In genomic region chr1:10429868-10430215, GRCh38 we compare ENCODE assay signal across 8 cellular contexts. TPM values are rescaled to one million over a fixed set of nuclear protein-coding genes. Genes with fewer than 3 reads are reported as not detected.
DNase-seq lines count a peak whose midpoint lies in the region; ATAC-seq lines count a peak whose summit lies in the region.

No MANE protein-coding gene starts in this region.

- CTCF ChIA-PET in activated CD8-positive, alpha-beta T cell treated with anti-CD3 and anti-CD28 coated beads, Interleukin-2, amount 10 ng/mL, durations not matched to agents 7 days and 5 days (lab: Charles Lee) = interaction anchor here (0.6 to 4.0 kb wide), 25 partner anchors 13 to 486 kb away, joined by 3 to 127 read pairs (median 5); partner anchors contain the start of genes KIF1B, LZIC, NMNAT1 and PGD

- peak; percentile 20 for DNase-seq in ELR (ENCODE audit: low read depth)
- peak; percentile 44 for DNase-seq in activated CD8-positive, alpha-beta T cell treated with anti-CD3 and anti-CD28 coated beads, Interleukin-2, amount 10 ng/mL, durations not matched to agents 7 days and 5 days
- DNase-seq in immature natural killer cell = no peak
- DNase-seq in stimulated activated naive B cell treated with anti-CD40 and anti-IgM and Interleukin-4, amounts not matched to agents 10 μg/mL and 1 μg/mL and 100 μg/mL, for 72 hours = no peak
- DNase-seq in AG08395 (ENCODE audit: low spot score) = no peak
- DNase-seq in NCI-H2171 (lab: John Stamatoyannopoulos, UW) = no peak

- H3K27me3 Mint-ChIP-seq in activated CD8-positive, alpha-beta T cell treated with anti-CD3 and anti-CD28 coated beads, Interleukin-2, amount 10 ng/mL, durations not matched to agents 7 days and 5 days (ENCODE audit: low read depth) = no peaks in the 10 kb centered on the region
- peaks cover 11 to 25% (median 11%) of the 10 kb centered on the region in 3 donors for H3K27me3 Mint-ChIP-seq in immature natural killer cell (ENCODE audit: low read depth in 3 of 3)
- H3K27me3 Mint-ChIP-seq in stimulated activated naive B cell treated with anti-CD40 and anti-IgM and Interleukin-4, amounts not matched to agents 10 μg/mL and 1 μg/mL and 100 μg/mL, for 72 hours = no peaks in the 10 kb centered on the region

- peaks cover 27% of the 10 kb centered on the region for H3K4me1 Mint-ChIP-seq in activated CD8-positive, alpha-beta T cell treated with anti-CD3 and anti-CD28 coated beads, Interleukin-2, amount 10 ng/mL, durations not matched to agents 7 days and 5 days (ENCODE audit: low read depth)
- peaks cover 19 to 22% of the 10 kb centered on the region in 2 donors for H3K4me1 Mint-ChIP-seq in immature natural killer cell
- peaks cover 23 to 40% of the 10 kb centered on the region in 2 donors for H3K4me1 Mint-ChIP-seq in stimulated activated naive B cell treated with anti-CD40 and anti-IgM and Interleukin-4, amounts not matched to agents 10 μg/mL and 1 μg/mL and 100 μg/mL, for 72 hours

- ATAC-seq in HG02759 (IDR thresholded peaks at IDR 0.05; ENCODE audit: unreplicated experiment) (peak; percentile 8), HG03432 (IDR thresholded peaks at IDR 0.05; ENCODE audit: unreplicated experiment) (no peak)
- ATAC-seq in activated CD8-positive, alpha-beta T cell treated with anti-CD3 and anti-CD28 coated beads, Interleukin-2, amount 10 ng/mL, durations not matched to agents 7 days and 5 days = peak; percentile 2
- peak; percentile 4 to 9 for ATAC-seq in stimulated activated naive B cell treated with anti-CD40 and anti-IgM and Interleukin-4, amounts not matched to agents 10 μg/mL and 1 μg/mL and 100 μg/mL, for 72 hours (replicated peaks)

- peak overlapping the region; percentile 95 for H3K27ac Mint-ChIP-seq in activated CD8-positive, alpha-beta T cell treated with anti-CD3 and anti-CD28 coated beads, Interleukin-2, amount 10 ng/mL, durations not matched to agents 7 days and 5 days
- H3K27ac Mint-ChIP-seq in immature natural killer cell = peak overlapping the region; percentile 78 to 95 (median 86)
- peak overlapping the region; percentile 99 for H3K27ac Mint-ChIP-seq in stimulated activated naive B cell treated with anti-CD40 and anti-IgM and Interleukin-4, amounts not matched to agents 10 μg/mL and 1 μg/mL and 100 μg/mL, for 72 hours

- POLR2A ChIA-PET in activated CD8-positive, alpha-beta T cell treated with anti-CD3 and anti-CD28 coated beads, Interleukin-2, amount 10 ng/mL, durations not matched to agents 7 days and 5 days (lab: Charles Lee) = interaction anchor here (0.6 to 2.7 kb wide), 4 partner anchors 43 to 193 kb away, joined by 3 to 14 read pairs (median 4); no protein-coding TSS in a partner anchor

- H3K4me3 Mint-ChIP-seq in activated CD8-positive, alpha-beta T cell treated with anti-CD3 and anti-CD28 coated beads, Interleukin-2, amount 10 ng/mL, durations not matched to agents 7 days and 5 days = peak overlapping the region; percentile 93
- H3K4me3 Mint-ChIP-seq in immature natural killer cell = peak overlapping the region; percentile 85 to 90 (median 88)
- H3K4me3 Mint-ChIP-seq in stimulated activated naive B cell treated with anti-CD40 and anti-IgM and Interleukin-4, amounts not matched to agents 10 μg/mL and 1 μg/mL and 100 μg/mL, for 72 hours = peak overlapping the region; percentile 95 to 98

- H3K9me3 Mint-ChIP-seq in activated CD8-positive, alpha-beta T cell treated with anti-CD3 and anti-CD28 coated beads, Interleukin-2, amount 10 ng/mL, durations not matched to agents 7 days and 5 days (ENCODE audit: insufficient read depth) = no peaks in the 10 kb centered on the region
- no peaks in the 10 kb centered on the region for H3K9me3 Mint-ChIP-seq in immature natural killer cell
- H3K9me3 Mint-ChIP-seq in stimulated activated naive B cell treated with anti-CD40 and anti-IgM and Interleukin-4, amounts not matched to agents 10 μg/mL and 1 μg/mL and 100 μg/mL, for 72 hours = no peaks in the 10 kb centered on the region

- H3K36me3 Mint-ChIP-seq in activated CD8-positive, alpha-beta T cell treated with anti-CD3 and anti-CD28 coated beads, Interleukin-2, amount 10 ng/mL, durations not matched to agents 7 days and 5 days (ENCODE audit: low read depth) = no peaks in the 10 kb centered on the region
- no peaks in the 10 kb centered on the region for H3K36me3 Mint-ChIP-seq in immature natural killer cell
- H3K36me3 Mint-ChIP-seq in stimulated activated naive B cell treated with anti-CD40 and anti-IgM and Interleukin-4, amounts not matched to agents 10 μg/mL and 1 μg/mL and 100 μg/mL, for 72 hours = peaks cover 3 to 5% of the 10 kb centered on the region in 2 donors

RNA-seq across cellular contexts. Expression of gene CENPS, which starts 0.4 kb away (rescaled TPM):
- 10 to 100 TPM; 18.3 to 21.9 TPM for total RNA-seq in activated CD8-positive, alpha-beta T cell treated with anti-CD3 and anti-CD28 coated beads, Interleukin-2, amount 10 ng/mL, durations not matched to agents 7 days and 5 days
- 10 to 100 TPM in 1 of 3 donors, 1 to 10 TPM in 2; 7.8 to 12.1 (median 8.1) TPM for polyA plus RNA-seq in immature natural killer cell

RNA-seq across cellular contexts. Expression of gene CORT, which starts 20.0 kb away (rescaled TPM):
- under 1 TPM in 1 of 2 experiments, not detected in 1; 0.95 TPM for total RNA-seq in activated CD8-positive, alpha-beta T cell treated with anti-CD3 and anti-CD28 coated beads, Interleukin-2, amount 10 ng/mL, durations not matched to agents 7 days and 5 days
- polyA plus RNA-seq in immature natural killer cell = not detected

RNA-seq across cellular contexts. Expression of gene PGD, which starts 31.0 kb away (rescaled TPM):
- 10 to 100 TPM; 88.3 to 91.8 TPM for total RNA-seq in activated CD8-positive, alpha-beta T cell treated with anti-CD3 and anti-CD28 coated beads, Interleukin-2, amount 10 ng/mL, durations not matched to agents 7 days and 5 days
- 10 to 100 TPM; 43.9 to 51.3 (median 44.8) TPM for polyA plus RNA-seq in immature natural killer cell

RNA-seq across cellular contexts. Expression of gene DFFA, which starts 42.5 kb away (rescaled TPM):
- 10 to 100 TPM; 38.7 to 39.5 TPM for total RNA-seq in activated CD8-positive, alpha-beta T cell treated with anti-CD3 and anti-CD28 coated beads, Interleukin-2, amount 10 ng/mL, durations not matched to agents 7 days and 5 days
- polyA plus RNA-seq in immature natural killer cell = 10 to 100 TPM; 24.9 to 37.6 (median 28.6) TPM

RNA-seq across cellular contexts. Expression of gene PEX14, which starts 44.9 kb away (rescaled TPM):
- 10 to 100 TPM; 17.7 to 19.1 TPM for total RNA-seq in activated CD8-positive, alpha-beta T cell treated with anti-CD3 and anti-CD28 coated beads, Interleukin-2, amount 10 ng/mL, durations not matched to agents 7 days and 5 days
- 1 to 10 TPM; 2.0 to 7.5 (median 4.1) TPM for polyA plus RNA-seq in immature natural killer cell

Comparison
In these comparisons a context has a peak if more than half of its experiments do, and no peak if none do; other contexts are left out.
1. DNase-seq: peak in ELR (single experiment) and activated CD8-positive, alpha-beta T cell treated with anti-CD3 and anti-CD28 coated beads, Interleukin-2, amount 10 ng/mL, durations not matched to agents 7 days and 5 days (single experiment); none in immature natural killer cell (0 of 3), stimulated activated naive B cell treated with anti-CD40 and anti-IgM and Interleukin-4, amounts not matched to agents 10 μg/mL and 1 μg/mL and 100 μg/mL, for 72 hours (single experiment), AG08395 (single experiment) and NCI-H2171 (single experiment).
2. Peak in every context shown above with its lines, with median percentiles within 50 percentile points of each other: H3K27ac Mint-ChIP-seq and H3K4me3 Mint-ChIP-seq.